Comparison of ENCODE assay signal across 1 cellular context in genomic region chr5:54489648-54489979, GRCh38. TPM values are rescaled to one million over a fixed set of nuclear protein-coding genes. Genes with fewer than 3 reads are reported as not detected.
"Had no signal": no experiment of that assay in that cellular context is flagged by ENCODE, and none has a peak within 500 bp of the region (broad histone marks: within the 10 kb centered on the region; RNA-seq: fewer than 3 reads in every experiment).

No MANE protein-coding gene starts in this region.

RNA-seq across cellular contexts. Expression of gene HSPB3, which starts 34.1 kb away (rescaled TPM):
- total RNA-seq: HT-29 had no signal
